ENCODE assay signal across 8 cellular contexts in the genomic region with DNA sequence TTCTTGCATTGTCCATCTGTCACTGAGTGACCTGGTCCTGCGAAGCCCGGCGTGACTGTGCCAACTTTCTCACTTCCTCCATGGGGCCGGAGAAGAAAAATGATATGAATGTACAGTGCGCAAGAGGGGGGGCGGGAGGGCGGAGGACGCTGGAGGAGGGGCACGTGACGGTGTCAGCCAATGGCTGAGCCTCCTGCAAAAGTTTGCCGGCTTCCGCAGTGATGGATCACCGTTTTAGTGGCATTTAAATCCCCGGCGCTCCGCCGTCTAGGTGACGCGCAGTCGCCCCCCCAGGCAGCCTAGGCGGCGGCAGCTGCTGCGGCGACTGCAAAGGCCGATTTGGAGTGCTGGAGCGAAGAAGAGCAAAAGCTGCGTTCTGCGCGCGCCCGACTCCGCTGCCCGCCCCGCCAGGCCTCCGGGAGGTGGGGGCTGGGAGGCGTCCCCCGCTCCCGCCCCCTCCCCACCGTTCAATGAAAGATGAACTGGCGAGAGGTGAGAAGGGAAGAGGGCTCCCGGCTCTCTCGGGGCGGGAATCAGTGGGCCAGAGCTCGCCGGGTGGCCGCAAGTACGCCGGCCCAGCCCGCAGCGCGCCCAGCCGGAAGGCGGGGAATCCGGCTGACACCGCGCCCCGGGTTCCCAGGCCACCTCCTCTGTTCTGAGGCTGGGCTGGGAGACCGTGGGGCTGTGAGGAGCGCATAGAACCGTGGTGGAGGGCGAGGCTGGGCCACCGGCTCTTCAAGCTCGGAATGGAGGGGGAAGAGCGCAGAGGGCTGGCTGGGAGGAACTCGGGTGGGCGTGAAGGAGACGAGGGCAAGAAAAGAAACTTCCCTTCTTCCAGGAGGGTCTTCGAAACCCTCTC. TPM values are rescaled to one million over a fixed set of nuclear protein-coding genes. Genes with fewer than 3 reads are reported as not detected.
DNase-seq lines count a peak whose midpoint lies in the region; ATAC-seq and TF ChIP-seq lines count a peak whose summit lies in the region.

TSS of gene HOXA1 (minus strand) at position 104 of the 859 bp plus-strand sequence. CDS start at position 16, 88 bp downstream.

- peak; percentile 81 for ATAC-seq in GM21576 (IDR thresholded peaks at IDR 0.05; ENCODE audit: unreplicated experiment)
- peak; percentile 65 for ATAC-seq in PC-3
- peak; percentile 90 for ATAC-seq in gastroesophageal sphincter

- peaks cover 36% of the 10 kb centered on the region for H3K4me1 ChIP-seq in DOHH2 (ENCODE audit: control insufficient read depth, low read length)
- peaks cover 35% of the 10 kb centered on the region for H3K4me1 ChIP-seq in PC-3 (ENCODE audit: insufficient read depth, low read length)
- H3K4me1 ChIP-seq in gastroesophageal sphincter, result peaks cover 0 to 45% (median 4%) of the 10 kb centered on the region in 3 donors
- H3K4me1 ChIP-seq in ovary (ENCODE audit: insufficient read depth), result peaks cover 4% of the 10 kb centered on the region
- peaks cover 19 to 46% (median 41%) of the 10 kb centered on the region in 4 donors for H3K4me1 ChIP-seq in transverse colon

- intact Hi-C loops in PC-3 (cut with micrococcal nuclease), result loop anchor here (2.0 kb wide), 1 partner anchor 49 kb away; no protein-coding TSS in a partner anchor
- intact Hi-C loops in activated T-helper 1 cell treated with anti-CD3 and anti-CD28 coated beads, Interleukin-12 subunit alpha, Interleukin-12 subunit beta, Interleukin-2, Interleukin-4 antibody, amounts not matched to agents 30 ng/mL and 10 ng/mL and 1 ng/mL, durations not matched to agents 14 hours and 24 hours and 36 hours (cut with micrococcal nuclease), result loop anchor here (2.0 to 5.0 kb wide), 7 partner anchors 39 to 1233 kb away; partner anchors contain the start of genes EVX1, HOXA13, HOXA3 and SKAP2
- intact Hi-C loops in ovary (cut with DNase I), result no loop called here
- intact Hi-C loops in transverse colon (cut with DNase I; ENCODE audit: low total_unique reads), result loop anchor here (10.0 kb wide), 1 partner anchor 241 kb away; no protein-coding TSS in a partner anchor

- H3K9me3 Mint-ChIP-seq in activated T-helper 1 cell treated with anti-CD3 and anti-CD28 coated beads, Interleukin-12 subunit alpha, Interleukin-12 subunit beta, Interleukin-2, Interleukin-4 antibody, amounts not matched to agents 30 ng/mL and 10 ng/mL and 1 ng/mL, durations not matched to agents 14 hours and 24 hours and 36 hours, result no peaks in the 10 kb centered on the region

- peak within 1 kb of the TSS; percentile 79 for H3K9ac ChIP-seq in PC-3 (ENCODE audit: low read length)

- H3K9me3 ChIP-seq in DOHH2 (ENCODE audit: control insufficient read depth, insufficient read depth, low read length), result no peaks in the 10 kb centered on the region
- no peaks in the 10 kb centered on the region for H3K9me3 ChIP-seq in PC-3 (ENCODE audit: low read length)
- H3K9me3 ChIP-seq in gastroesophageal sphincter, result no peaks in the 10 kb centered on the region
- no peaks in the 10 kb centered on the region for H3K9me3 ChIP-seq in ovary
- H3K9me3 ChIP-seq in transverse colon, result no peaks in the 10 kb centered on the region

- H3F3A ChIP-seq in DOHH2 (ENCODE audit: control insufficient read depth, insufficient read depth) (peaks cover 3% of the 10 kb centered on the region; the same call in 1 of the 2 replicates), PC-3 (ENCODE audit: low read length, unreplicated experiment) (no peaks in the 10 kb centered on the region)

- H3K27ac ChIP-seq in DOHH2 (ENCODE audit: low read depth, low read length), result peak within 1 kb of the TSS; percentile 26
- H3K27ac ChIP-seq in PC-3 (ENCODE audit: low read length), result peak within 1 kb of the TSS; percentile 88
- H3K27ac ChIP-seq in gastroesophageal sphincter, result peak within 1 kb of the TSS; percentile 82 to 99 (median 96)
- H3K27ac ChIP-seq in ovary, result peak within 1 kb of the TSS in 1 of 2 donors; percentile 65
- peak within 1 kb of the TSS; percentile 90 to 96 (median 92) for H3K27ac ChIP-seq in transverse colon

- no TSS peak for BruUV-seq in PC-3 (replicated peaks; lab: Mats Ljungman, UMichigan)

- in situ Hi-C loops in transverse colon (cut with MboI; ENCODE audit: low pct_ligation_motif_present in 1 of 4, low pct_unique_long_range_greater_than_20kb in 1 of 4, low sequenced_read_pairs in 3 of 4), result loop anchor here in 1 of 4 donors (10.0 kb wide), 1 partner anchor 241 kb away; no protein-coding TSS in a partner anchor

- POLR2A ChIA-PET in PC-3 (lab: Charles Lee; ENCODE audit: unreplicated experiment), result interaction anchor here (0.5 to 1.3 kb wide), 8 partner anchors 14 to 421 kb away, joined by 3 to 11 read pairs (median 6); no protein-coding TSS in a partner anchor

- H3K27ac Mint-ChIP-seq in activated T-helper 1 cell treated with anti-CD3 and anti-CD28 coated beads, Interleukin-12 subunit alpha, Interleukin-12 subunit beta, Interleukin-2, Interleukin-4 antibody, amounts not matched to agents 30 ng/mL and 10 ng/mL and 1 ng/mL, durations not matched to agents 14 hours and 24 hours and 36 hours, result peak within 1 kb of the TSS; percentile 73

- CTCF ChIA-PET in PC-3 (lab: Charles Lee), result interaction anchor here (0.7 kb wide), 1 partner anchor 53 kb away, joined by 3 read pairs; no protein-coding TSS in a partner anchor

- H3K36me3 Mint-ChIP-seq in activated T-helper 1 cell treated with anti-CD3 and anti-CD28 coated beads, Interleukin-12 subunit alpha, Interleukin-12 subunit beta, Interleukin-2, Interleukin-4 antibody, amounts not matched to agents 30 ng/mL and 10 ng/mL and 1 ng/mL, durations not matched to agents 14 hours and 24 hours and 36 hours (ENCODE audit: low read depth), result peaks cover 3% of the 10 kb centered on the region

- peak within 1 kb of the TSS; percentile 70 for H2AFZ ChIP-seq in PC-3 (ENCODE audit: low read length)

- H3K4me1 Mint-ChIP-seq in activated T-helper 1 cell treated with anti-CD3 and anti-CD28 coated beads, Interleukin-12 subunit alpha, Interleukin-12 subunit beta, Interleukin-2, Interleukin-4 antibody, amounts not matched to agents 30 ng/mL and 10 ng/mL and 1 ng/mL, durations not matched to agents 14 hours and 24 hours and 36 hours (ENCODE audit: low read depth), result peaks cover 18% of the 10 kb centered on the region

- TF ChIP-seq POLR2A in gastroesophageal sphincter (IDR thresholded peaks at IDR 0.05) (peak; percentile 86 to 94), ovary (IDR thresholded peaks at IDR 0.05) (no peak), transverse colon (IDR thresholded peaks at IDR 0.05) (peak; percentile 92)

- H3K27me3 ChIP-seq in DOHH2 (ENCODE audit: control insufficient read depth, low read length) (peaks cover 12% of the 10 kb centered on the region), PC-3 (ENCODE audit: low read length) (no peaks in the 10 kb centered on the region), gastroesophageal sphincter (no peaks in the 10 kb centered on the region), ovary (no peaks in the 10 kb centered on the region), transverse colon (no peaks in the 10 kb centered on the region)

- H3K4me3 ChIP-seq in DOHH2 (ENCODE audit: low read length) (peak within 1 kb of the TSS; percentile 90), PC-3 (ENCODE audit: low read length) (peak within 1 kb of the TSS; percentile 84), gastroesophageal sphincter (peak within 1 kb of the TSS; percentile 74 to 96), ovary (peak within 1 kb of the TSS; percentile 87), transverse colon (peak within 1 kb of the TSS; percentile 57 to 97 (median 64))

- H3K36me3 ChIP-seq in DOHH2 (ENCODE audit: control insufficient read depth, low read length), result no peaks in the 10 kb centered on the region
- H3K36me3 ChIP-seq in PC-3 (ENCODE audit: low read depth, low read length), result peaks cover 14% of the 10 kb centered on the region; the same call in 1 of the 2 replicates
- H3K36me3 ChIP-seq in gastroesophageal sphincter, result no peaks in the 10 kb centered on the region
- H3K36me3 ChIP-seq in ovary, result no peaks in the 10 kb centered on the region
- no peaks in the 10 kb centered on the region for H3K36me3 ChIP-seq in transverse colon

- H3K9me2 ChIP-seq in DOHH2 (replicated peaks; ENCODE audit: control insufficient read depth, low read length), result no peaks in the 10 kb centered on the region
- no peaks in the 10 kb centered on the region for H3K9me2 ChIP-seq in PC-3 (replicated peaks; ENCODE audit: low read length)

- peak within 1 kb of the TSS; percentile 89 for H3K4me2 ChIP-seq in DOHH2 (ENCODE audit: low read length)
- peak within 1 kb of the TSS; percentile 94 for H3K4me2 ChIP-seq in PC-3 (ENCODE audit: low read length)

- TF ChIP-seq EP300 in gastroesophageal sphincter (IDR thresholded peaks at IDR 0.05), result no peak
- TF ChIP-seq EP300 in ovary (IDR thresholded peaks at IDR 0.05), result no peak
- TF ChIP-seq EP300 in transverse colon (IDR thresholded peaks at IDR 0.05; ENCODE audit: low read depth), result no peak

- DNase-seq in HuH-7.5 (ENCODE audit: low spot score), result peak; percentile 95
- peak; percentile 94 for DNase-seq in PC-3
- DNase-seq in activated T-helper 1 cell treated with anti-CD3 and anti-CD28 coated beads, Interleukin-12 subunit alpha, Interleukin-12 subunit beta, Interleukin-2, Interleukin-4 antibody, amounts not matched to agents 30 ng/mL and 10 ng/mL and 1 ng/mL, durations not matched to agents 14 hours and 24 hours and 36 hours (ENCODE audit: low spot score), result peak; percentile 48
- peak; percentile 52 to 83 (median 74) for DNase-seq in ovary
- DNase-seq in transverse colon, result peak; percentile 90

- peak within 1 kb of the TSS; percentile 85 for H3K4me3 Mint-ChIP-seq in activated T-helper 1 cell treated with anti-CD3 and anti-CD28 coated beads, Interleukin-12 subunit alpha, Interleukin-12 subunit beta, Interleukin-2, Interleukin-4 antibody, amounts not matched to agents 30 ng/mL and 10 ng/mL and 1 ng/mL, durations not matched to agents 14 hours and 24 hours and 36 hours

- TF ChIP-seq CTCF in DOHH2 (IDR thresholded peaks at IDR 0.05; ENCODE audit: low read depth, low read length, poor library complexity, severe bottlenecking) (peak; percentile 31), PC-3 (conservative IDR thresholded peaks at IDR 0.05; ENCODE audit: low read depth, low read length) (no peak), gastroesophageal sphincter (IDR thresholded peaks at IDR 0.05) (no peak), ovary (IDR thresholded peaks at IDR 0.05) (no peak), transverse colon (IDR thresholded peaks at IDR 0.05) (no peak)

- H3K79me2 ChIP-seq in DOHH2 (ENCODE audit: control insufficient read depth, low read length), result peaks cover 15% of the 10 kb centered on the region
- peaks cover 52% of the 10 kb centered on the region for H3K79me2 ChIP-seq in PC-3 (ENCODE audit: low read length)

- 0% methylated on average over 3 of the region's 68 CpGs for WGBS in gastroesophageal sphincter (ENCODE audit: low coverage in 1 of 2), 2 donors
- 0 to 1% (median 0%) methylated on average over 67 to 68 of the region's 68 CpGs for WGBS in ovary, 3 donors
- WGBS in transverse colon (ENCODE audit: low coverage in 1 of 2), 2 donors, result 0 to 1% methylated on average over 5 to 67 of the region's 68 CpGs

- peaks cover 76% of the 10 kb centered on the region for H3K27me3 Mint-ChIP-seq in activated T-helper 1 cell treated with anti-CD3 and anti-CD28 coated beads, Interleukin-12 subunit alpha, Interleukin-12 subunit beta, Interleukin-2, Interleukin-4 antibody, amounts not matched to agents 30 ng/mL and 10 ng/mL and 1 ng/mL, durations not matched to agents 14 hours and 24 hours and 36 hours (ENCODE audit: insufficient read depth)

- H4K20me1 ChIP-seq in DOHH2 (ENCODE audit: control insufficient read depth, insufficient read depth, low read depth, low read length) (no peaks in the 10 kb centered on the region), PC-3 (ENCODE audit: low read length) (no peaks in the 10 kb centered on the region)

RNA-seq across cellular contexts. Expression of gene HOXA1, which starts in this region (rescaled TPM):
- total RNA-seq in PC-3 (2014; rRNA removed) (1.4 and 2.0 TPM in 2 replicates), gastroesophageal sphincter (1 to 10 TPM in 1 of 4 donors, under 1 TPM in 2, not detected in 1; 0.23 to 2.3 (median 0.27) TPM), ovary (1 to 10 TPM in 3 of 7 donors, under 1 TPM in 4; 0.23 to 1.5 (median 0.62) TPM), transverse colon (1 to 10 TPM; 1.4 to 3.2 (median 1.8) TPM)
- 0.16 and 0.24 TPM in 2 replicates for total RNA-seq in activated T-helper 1 cell treated with anti-CD3 and anti-CD28 coated beads, Interleukin-12 subunit alpha, Interleukin-12 subunit beta, Interleukin-2, Interleukin-4 antibody, amounts not matched to agents 30 ng/mL and 10 ng/mL and 1 ng/mL, durations not matched to agents 14 hours and 24 hours and 36 hours
- under 1 TPM; 0.45 to 0.88 TPM for polyA plus RNA-seq in ovary

Comparison
In these comparisons a context has a peak if more than half of its experiments do, and no peak if none do; other contexts are left out.
1. Peak in DNase-seq in activated T-helper 1 cell treated with anti-CD3 and anti-CD28 coated beads, Interleukin-12 subunit alpha, Interleukin-12 subunit beta, Interleukin-2, Interleukin-4 antibody, amounts not matched to agents 30 ng/mL and 10 ng/mL and 1 ng/mL, durations not matched to agents 14 hours and 24 hours and 36 hours; RNA of the gene not detected or under 1 TPM.
2. intact Hi-C loops: an anchor here in PC-3 (2.0 kb wide), activated T-helper 1 cell treated with anti-CD3 and anti-CD28 coated beads, Interleukin-12 subunit alpha, Interleukin-12 subunit beta, Interleukin-2, Interleukin-4 antibody, amounts not matched to agents 30 ng/mL and 10 ng/mL and 1 ng/mL, durations not matched to agents 14 hours and 24 hours and 36 hours (2.0 to 5.0 kb wide) and transverse colon (10.0 kb wide); none called in ovary.